In the genomic region with DNA sequence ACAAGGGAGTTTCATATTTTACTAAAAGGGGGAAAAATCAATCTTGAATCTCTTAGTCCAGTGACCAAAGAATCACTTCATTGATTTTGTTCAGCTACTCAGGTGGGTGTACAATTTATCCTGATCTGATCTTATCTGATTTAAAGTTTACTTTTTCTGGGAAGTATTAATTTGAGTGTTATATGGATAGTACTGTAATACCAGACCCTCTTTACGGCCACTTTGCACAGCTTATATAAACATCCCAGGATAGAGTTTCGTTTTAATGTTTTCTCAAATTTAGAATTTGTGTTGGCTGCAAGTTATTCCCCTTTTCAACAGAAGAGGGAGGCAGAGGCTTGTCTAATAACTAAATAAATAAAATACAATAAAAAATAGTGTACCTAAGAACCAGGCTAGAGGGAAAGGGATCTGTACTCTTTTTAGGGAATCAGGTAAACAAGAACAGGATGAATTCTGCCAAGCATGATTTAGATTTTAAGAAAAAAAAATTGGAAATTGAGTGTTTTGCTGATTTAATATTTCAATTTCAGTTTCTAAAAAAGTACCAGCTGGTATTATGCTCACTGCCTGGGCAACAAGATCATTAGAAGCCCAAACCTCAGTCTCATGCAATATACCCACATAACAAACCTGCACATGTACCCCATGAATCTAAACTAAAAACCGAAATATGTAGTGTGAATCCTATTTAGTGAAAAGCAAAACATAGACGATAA, we compare ENCODE assay signal across 8 cellular contexts.
A peak's percentile ranks its signal among the peaks of the same experiment; 100 is the strongest.
DNase-seq lines count a peak whose midpoint lies in the region; ATAC-seq, FAIRE-seq and TF ChIP-seq lines count a peak whose summit lies in the region.

No MANE protein-coding gene starts in this region.

- RAD21 ChIA-PET in HCT116 (lab: Charles Lee; ENCODE audit: low non-redundant PET in 1 of 2, low total read pairs in 2 of 2, uncharacterized antibody in 2 of 2, unreplicated experiment in 2 of 2) = no interaction called here

- H2AFZ ChIP-seq in HCT116 (ENCODE audit: low read depth, low read length, poor library complexity, severe bottlenecking) (no peak overlapping the region), SK-N-SH (ENCODE audit: low read depth) (peak overlapping the region; percentile 56)

- H3K4me3 ChIP-seq in AG04449 (ENCODE audit: low read depth, low read length) = no peak overlapping the region
- no peak overlapping the region for H3K4me3 ChIP-seq in HCT116 (replicated peaks in 1 of 2; ENCODE audit: low read depth in 1 of 2, low read length in 2 of 2)
- H3K4me3 ChIP-seq in SK-N-SH (ENCODE audit: low read depth in 2 of 2, low read length in 1 of 2) = no peak overlapping the region
- no peak overlapping the region for H3K4me3 ChIP-seq in aorta (ENCODE audit: low read length in 2 of 2)

- H3K4me2 ChIP-seq in HCT116 (ENCODE audit: low read length) (no peak overlapping the region), SK-N-SH (peak overlapping the region; percentile 30; the same call in 1 of the 2 replicates)

- TF ChIP-seq CTCF in AG04449 (IDR thresholded peaks at IDR 0.05; ENCODE audit: insufficient read depth, low read length, missing control alignments) (peak; percentile 19), HCT116 (IDR thresholded peaks at IDR 0.05 in 2 of 3, conservative IDR thresholded peaks at IDR 0.05 in 1 of 3; ENCODE audit: borderline replicate concordance in 1 of 3, insufficient read depth in 1 of 3, low read depth in 2 of 3, low read length in 2 of 3) (peak; percentile 32 to 62 (median 54); a peak in 5 of 6 replicates), SK-N-SH (IDR thresholded peaks at IDR 0.05) (peak; percentile 82)

- no peaks in the 10 kb centered on the region for H3F3A ChIP-seq in SK-N-SH (replicated peaks; ENCODE audit: insufficient read depth)

- ATAC-seq in HCT116 = no peak
- no peak for ATAC-seq in aorta (ENCODE audit: low FRiP score)

- H3K79me2 ChIP-seq in HCT116 (ENCODE audit: insufficient read depth, low read length) = no peaks in the 10 kb centered on the region
- no peaks in the 10 kb centered on the region for H3K79me2 ChIP-seq in SK-N-SH (ENCODE audit: insufficient read depth)

- no TSS peak for BruUV-seq in HCT116 (replicated peaks; lab: Mats Ljungman, UMichigan)

- POLR2A ChIA-PET in AG04449 (lab: Yijun Ruan, JAX) = no interaction called here
- POLR2A ChIA-PET in HCT116 (lab: Charles Lee) = interaction anchor here (0.6 kb wide), 1 partner anchor 216 kb away, joined by 3 read pairs; no protein-coding TSS in a partner anchor
- POLR2A ChIA-PET in SK-N-SH (lab: Yijun Ruan, JAX) = no interaction called here

- H3K4me1 ChIP-seq in HCT116 (ENCODE audit: control insufficient read depth in 1 of 2, insufficient read depth in 2 of 2, low read length in 2 of 2) = peaks cover 0 to 8% of the 10 kb centered on the region in 2 experiments; a peak in 1 of 4 replicates
- H3K4me1 ChIP-seq in SK-N-SH (ENCODE audit: control insufficient read depth in 1 of 2, insufficient read depth in 2 of 2, low read depth in 1 of 2, low read length in 1 of 2) = peaks cover 0 to 5% of the 10 kb centered on the region in 2 experiments; a peak in 1 of 4 replicates
- H3K4me1 ChIP-seq in aorta (ENCODE audit: control insufficient read depth in 1 of 2, insufficient read depth in 2 of 2, low read length in 2 of 2) = no peaks in the 10 kb centered on the region

- intact Hi-C loops in HCT116 (cut with micrococcal nuclease) = loop anchor here (10.0 kb wide), 1 partner anchor 391 kb away; no protein-coding TSS in a partner anchor
- intact Hi-C loops in aorta (cut with DNase I) = loop anchor here (5.0 kb wide), 2 partner anchors 94 to 104 kb away; no protein-coding TSS in a partner anchor

- no peak for TF ChIP-seq EP300 in SK-N-SH (IDR thresholded peaks at IDR 0.05; ENCODE audit: borderline replicate concordance in 1 of 2, low read depth in 1 of 2, low read length in 1 of 2)

- TF ChIP-seq POLR2A in HCT116 (IDR thresholded peaks at IDR 0.05; ENCODE audit: borderline replicate concordance, extremely low read depth, insufficient read depth, insufficient read length) = no peak

- H3K9me2 ChIP-seq in HCT116 (ENCODE audit: insufficient read depth) = no peaks in the 10 kb centered on the region
- no peaks in the 10 kb centered on the region for H3K9me2 ChIP-seq in SK-N-SH

- peak; percentile 52 for TF ChIP-seq RAD21 in HCT116 (IDR thresholded peaks at IDR 0.05; ENCODE audit: low read depth)
- peak; percentile 67 for TF ChIP-seq RAD21 in SK-N-SH (IDR thresholded peaks at IDR 0.05; ENCODE audit: low read length)

- 27% methylated on average over 4 of the region's 4 CpGs for WGBS in SK-N-SH (ENCODE audit: low lambda C conversion rate)
- 35 to 39% methylated on average over 4 of the region's 4 CpGs for WGBS in aorta, 2 donors

- H4K20me1 ChIP-seq in HCT116 (ENCODE audit: insufficient read depth) (no peaks in the 10 kb centered on the region), SK-N-SH (ENCODE audit: insufficient read depth) (no peaks in the 10 kb centered on the region)

- H3K27me3 ChIP-seq in HCT116 (ENCODE audit: insufficient read depth, low read length) (0 out of 2 replicates have a peak, but pooled peaks cover 2% of the 10 kb centered on the region), SK-N-SH (ENCODE audit: insufficient read depth) (no peaks in the 10 kb centered on the region), aorta (ENCODE audit: control insufficient read depth in 1 of 2, insufficient read depth in 2 of 2, low read length in 1 of 2) (no peaks in the 10 kb centered on the region)

- H3K27ac ChIP-seq in HCT116 (ENCODE audit: low read depth, low read length) = no peak overlapping the region
- no peak overlapping the region for H3K27ac ChIP-seq in SK-N-SH (ENCODE audit: low read depth in 2 of 2, low read length in 1 of 2)
- H3K27ac ChIP-seq in aorta (ENCODE audit: low read depth in 1 of 2, low read length in 2 of 2) = no peak overlapping the region

- H3K36me3 ChIP-seq in HCT116 (ENCODE audit: control insufficient read depth in 1 of 2, insufficient read depth in 2 of 2, low read length in 2 of 2) (no peaks in the 10 kb centered on the region), SK-N-SH (replicated peaks in 1 of 2; ENCODE audit: control insufficient read depth in 1 of 2, insufficient read depth in 2 of 2, low read length in 1 of 2) (no peaks in the 10 kb centered on the region), aorta (ENCODE audit: control insufficient read depth in 1 of 2, insufficient read depth in 2 of 2, low read length in 1 of 2) (no peaks in the 10 kb centered on the region)

- H3K9ac ChIP-seq in HCT116 (ENCODE audit: low read length) = no peak overlapping the region
- no peak overlapping the region for H3K9ac ChIP-seq in SK-N-SH

- H3K9me3 ChIP-seq in HCT116 (ENCODE audit: control insufficient read depth in 1 of 2, insufficient read depth in 1 of 2, low read depth in 1 of 2, low read length in 2 of 2) (no peaks in the 10 kb centered on the region), SK-N-SH (no peaks in the 10 kb centered on the region), aorta (ENCODE audit: control insufficient read depth, low read length) (no peaks in the 10 kb centered on the region)

- no peak for DNase-seq in AG04449 (ENCODE audit: low read depth, low spot score)
- DNase-seq in HCT116 (ENCODE audit: low read depth, low spot score) = no peak
- peak; percentile 19 for DNase-seq in SK-N-SH
- no peak for DNase-seq in aorta
- no peak for DNase-seq in NOMO-1 treated with DMSO at 0.1 percent for 48 hours (lab: John Stamatoyannopoulos, UW; ENCODE audit: unreplicated experiment)
- no peak for DNase-seq in activated CD4-positive, alpha-beta T cell treated with anti-CD3 and anti-CD28 coated beads for 1 hour
- DNase-seq in activated effector memory CD4-positive, alpha-beta T cell treated with anti-CD3 and anti-CD28 coated beads, Interleukin-2, amount 50 U/mL, for 16 hours = no peak

- CTCF ChIA-PET in AG04449 (lab: Yijun Ruan, JAX) = interaction anchor here (0.7 to 2.4 kb wide), 20 partner anchors 8 to 869 kb away, joined by 3 to 12 read pairs (median 3); no protein-coding TSS in a partner anchor
- CTCF ChIA-PET in HCT116 (lab: Charles Lee) = interaction anchor here (0.6 to 1.4 kb wide), 5 partner anchors 16 to 931 kb away, joined by 3 to 8 read pairs (median 4); no protein-coding TSS in a partner anchor
- CTCF ChIA-PET in SK-N-SH (lab: Yijun Ruan, JAX) = interaction anchor here (0.5 to 3.4 kb wide), 25 partner anchors 8 to 574 kb away, joined by 3 to 18 read pairs (median 4); a partner anchor contains a TSS

- FAIRE-seq in islet of Langerhans (lab: Jason Lieb, UNC) = peak; percentile 49

TF ChIP-seq in HCT116, 20 proteins besides CTCF, POLR2A, EP300 and RAD21 (continues in another document):
- TF ChIP-seq, protein P1, sequence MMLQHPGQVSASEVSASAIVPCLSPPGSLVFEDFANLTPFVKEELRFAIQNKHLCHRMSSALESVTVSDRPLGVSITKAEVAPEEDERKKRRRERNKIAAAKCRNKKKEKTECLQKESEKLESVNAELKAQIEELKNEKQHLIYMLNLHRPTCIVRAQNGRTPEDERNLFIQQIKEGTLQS (IDR thresholded peaks at IDR 0.05) = no peak
- TF ChIP-seq YY1 (IDR thresholded peaks at IDR 0.05; ENCODE audit: extremely low read depth, insufficient replicate concordance, low read depth, low read length) (no peak), SP1 (IDR thresholded peaks at IDR 0.05; ENCODE audit: low read depth) (no peak), EGR1 (IDR thresholded peaks at IDR 0.05; ENCODE audit: low read depth) (no peak), FOSL1 (IDR thresholded peaks at IDR 0.05; ENCODE audit: low read depth) (no peak)

TF ChIP-seq in SK-N-SH, 30 proteins besides CTCF, POLR2A, EP300 and RAD21:
- TF ChIP-seq FOXJ3 (CRISPR knock-in tag; IDR thresholded peaks at IDR 0.05) = no peak
- TF ChIP-seq SMC3 (IDR thresholded peaks at IDR 0.05; ENCODE audit: low read depth, low read length) = peak; percentile 22; the same call in 1 of the 2 replicates

Comparison
In these comparisons a context has a peak if more than half of its experiments do, and no peak if none do; other contexts are left out.
1. CTCF ChIP-seq: peak in every context shown above with its lines; median percentile 82 in SK-N-SH; 54 in HCT116; 19 in AG04449.